ENCODE assay signal across 11 cellular contexts in the genomic region with DNA sequence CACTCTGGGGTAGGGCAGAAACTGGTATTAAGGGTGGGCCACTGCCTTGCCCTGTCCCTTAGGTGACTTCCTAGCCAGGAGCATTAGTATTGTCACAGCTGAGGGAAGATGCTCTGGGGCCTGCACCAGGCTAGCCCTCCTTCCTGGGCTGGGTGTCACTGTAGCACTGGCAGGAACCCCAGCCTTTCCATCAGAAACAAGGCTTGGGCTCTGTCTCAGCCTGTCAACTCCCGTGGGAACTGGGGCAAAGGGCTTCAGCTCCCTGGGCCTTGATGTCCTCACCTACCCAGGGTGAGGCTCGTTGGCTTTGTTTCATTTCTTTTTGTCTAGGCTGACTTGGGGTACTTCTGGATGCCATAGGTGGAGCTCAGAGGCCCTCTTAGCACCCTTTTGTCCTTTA. TPM values are rescaled to one million over a fixed set of nuclear protein-coding genes. Genes with fewer than 3 reads are reported as not detected.
DNase-seq lines count a peak whose midpoint lies in the region; ATAC-seq, FAIRE-seq and TF ChIP-seq lines count a peak whose summit lies in the region.
"Had no signal": no experiment of that assay in that cellular context is flagged by ENCODE, and none has a peak within 500 bp of the region (broad histone marks: within the 10 kb centered on the region; RNA-seq: fewer than 3 reads in every experiment).

No MANE protein-coding gene starts in this region.

- TF ChIP-seq CTCF in fibroblast of pulmonary artery (IDR thresholded peaks at IDR 0.05; ENCODE audit: low read length, missing control alignments) (no peak), pancreas (IDR thresholded peaks at IDR 0.05) (no peak)

- peak; percentile 26 for ATAC-seq in Right ventricle myocardium inferior
- ATAC-seq in pancreas, result peak in 2 of 4 donors; percentile 8 to 9
- ATAC-seq: activated naive CD8-positive, alpha-beta T cell treated with anti-CD3 and anti-CD28 coated beads, Interleukin-2, amount 50 U/mL, for 24 hours had no signal

- H3K27ac ChIP-seq in pancreas, result peak overlapping the region; percentile 39 to 77 (median 53)

- no peaks in the 10 kb centered on the region for H3K9me3 ChIP-seq in pancreas

- no peak for FAIRE-seq in pancreas (lab: Jason Lieb, UNC)
- FAIRE-seq: RCC 7860 had no signal

- H3K36me3 ChIP-seq in pancreas, result peaks cover 8 to 38% (median 14%) of the 10 kb centered on the region in 3 donors

- peaks cover 0 to 5% (median 0%) of the 10 kb centered on the region in 3 donors for H3K4me1 ChIP-seq in pancreas

- H3K4me3 ChIP-seq in fibroblast of pulmonary artery (replicated peaks; ENCODE audit: low read depth, low read length) (no peak overlapping the region), pancreas (no peak overlapping the region)

- WGBS in pancreas, 2 donors, result 69 to 77% methylated on average over 2 of the region's 2 CpGs

- intact Hi-C loops in Right ventricle myocardium inferior (cut with DNase I), result loop anchor here (1.0 kb wide), 1 partner anchor 31 kb away; the partner anchor contains the start of gene SAMD4B
- intact Hi-C loops in cardiac septum (cut with DNase I), result loop anchor here (1.0 kb wide), 1 partner anchor 31 kb away; the partner anchor contains the start of gene SAMD4B
- intact Hi-C loops in pancreas (cut with DNase I), result no loop called here

- DNase-seq in Right ventricle myocardium inferior (ENCODE audit: missing footprints), result no peak
- DNase-seq in cardiac septum (ENCODE audit: low spot score), result no peak
- DNase-seq in fibroblast of pulmonary artery (ENCODE audit: low read depth), result peak; percentile 59
- no peak for DNase-seq in pancreas
- no peak for DNase-seq in COR-L47 (lab: John Stamatoyannopoulos, UW)
- no peak for DNase-seq in AML-193 (lab: John Stamatoyannopoulos, UW)
- DNase-seq in NCI-H526 treated with DMSO at 0.1 percent for 48 hours (lab: John Stamatoyannopoulos, UW), result no peak
- no peak for DNase-seq in activated effector memory CD4-positive, alpha-beta T cell treated with Interleukin-2 at 50 U/mL for 16 hours
- DNase-seq: activated naive CD8-positive, alpha-beta T cell treated with anti-CD3 and anti-CD28 coated beads, Interleukin-2, amount 50 U/mL, for 24 hours had no signal

- H3K27me3 ChIP-seq in pancreas, result no peaks in the 10 kb centered on the region

RNA-seq across cellular contexts. Expression of gene PAF1, which starts 18.0 kb away (rescaled TPM):
- total RNA-seq in Right ventricle myocardium inferior, result 34.5 TPM
- 38.0 TPM for total RNA-seq in cardiac septum
- total RNA-seq in pancreas, result 10 to 100 TPM; 11.3 to 17.7 (median 14.6) TPM
- 10 to 100 TPM; 28.1 to 41.1 TPM for polyA plus RNA-seq in pancreas

RNA-seq across cellular contexts. Expression of gene MED29, which starts 18.2 kb away (rescaled TPM):
- total RNA-seq in Right ventricle myocardium inferior (21.8 TPM), cardiac septum (26.3 TPM), pancreas (10 to 100 TPM; 15.2 to 23.9 (median 17.5) TPM)
- 10 to 100 TPM; 13.2 to 21.0 TPM for polyA plus RNA-seq in pancreas

RNA-seq across cellular contexts. Expression of gene SAMD4B, which starts 30.7 kb away (rescaled TPM):
- 40.6 TPM for total RNA-seq in Right ventricle myocardium inferior
- total RNA-seq in cardiac septum, result 65.8 TPM
- total RNA-seq in pancreas, result 10 to 100 TPM; 24.1 to 46.4 (median 30.8) TPM
- 100 to 1,000 TPM; 103 to 106 TPM for polyA plus RNA-seq in pancreas

RNA-seq across cellular contexts. Expression of gene ZFP36, which starts 33.7 kb away (rescaled TPM):
- 48.7 TPM for total RNA-seq in Right ventricle myocardium inferior
- 53.0 TPM for total RNA-seq in cardiac septum
- total RNA-seq in pancreas, result 10 to 100 TPM; 20.2 to 45.6 (median 31.9) TPM
- polyA plus RNA-seq in pancreas, result 100 to 1,000 TPM; 104 to 151 TPM
- polyA plus RNA-seq: neural cell had no signal

RNA-seq across cellular contexts. Expression of gene GMFG, which starts 37.1 kb away (rescaled TPM):
- total RNA-seq in Right ventricle myocardium inferior (20.2 TPM), cardiac septum (17.5 TPM), pancreas (10 to 100 TPM in 2 of 6 donors, 1 to 10 TPM in 4; 1.7 to 17.3 (median 5.9) TPM)
- 10 to 100 TPM; 16.1 to 17.3 TPM for polyA plus RNA-seq in pancreas

Comparison
In these comparisons a context has a peak if more than half of its experiments do, and no peak if none do; other contexts are left out.
1. intact Hi-C loops: an anchor here in Right ventricle myocardium inferior (1.0 kb wide) and cardiac septum (1.0 kb wide); none called in pancreas.